Comparison of ENCODE assay signal across 8 cellular contexts in the genomic region with DNA sequence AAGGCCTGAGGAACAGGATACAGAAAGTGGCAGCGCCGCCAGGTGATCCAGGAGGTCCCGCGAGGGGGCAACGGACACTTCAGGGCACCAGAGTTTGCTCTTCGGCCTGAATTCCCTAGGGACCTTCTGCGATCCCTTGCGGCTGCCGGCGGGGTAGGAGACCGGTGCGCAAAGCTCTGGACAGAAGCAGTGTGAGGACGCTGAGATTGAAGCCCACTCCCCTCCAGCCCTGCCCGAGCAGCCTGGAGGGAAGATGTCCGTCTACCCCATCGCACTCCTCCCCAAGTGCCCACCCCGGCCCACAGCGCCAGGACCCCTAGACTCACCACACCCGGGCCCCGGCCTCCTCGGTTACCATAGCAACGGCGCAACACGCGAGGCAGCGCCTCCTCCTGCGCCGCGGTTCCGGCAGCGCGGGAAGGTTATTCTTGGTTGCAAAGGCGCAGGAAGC. TPM values are rescaled to one million over a fixed set of nuclear protein-coding genes. Genes with fewer than 3 reads are reported as not detected.
DNase-seq lines count a peak whose midpoint lies in the region; ATAC-seq, FAIRE-seq and TF ChIP-seq lines count a peak whose summit lies in the region.

A gene with protein sequence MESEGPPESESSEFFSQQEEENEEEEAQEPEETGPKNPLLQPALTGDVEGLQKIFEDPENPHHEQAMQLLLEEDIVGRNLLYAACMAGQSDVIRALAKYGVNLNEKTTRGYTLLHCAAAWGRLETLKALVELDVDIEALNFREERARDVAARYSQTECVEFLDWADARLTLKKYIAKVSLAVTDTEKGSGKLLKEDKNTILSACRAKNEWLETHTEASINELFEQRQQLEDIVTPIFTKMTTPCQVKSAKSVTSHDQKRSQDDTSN (minus strand): TSS at position 361 of the 451 bp plus-strand sequence. CDS start 10,433 bp downstream, outside the sequence.

- H3K4me1 ChIP-seq in H1 (replicated peaks in 1 of 4; ENCODE audit: control insufficient read depth in 3 of 4, insufficient read depth in 4 of 4, low read length in 3 of 4): peaks cover 0 to 4% (median under 1%) of the 10 kb centered on the region in 4 experiments; a peak in 2 of 7 replicates
- no peaks in the 10 kb centered on the region for H3K4me1 ChIP-seq in lung (ENCODE audit: control insufficient read depth in 2 of 2, insufficient read depth in 2 of 2, low read length in 2 of 2)
- peaks cover 0 to 5% (median 4%) of the 10 kb centered on the region in 4 donors for H3K4me1 ChIP-seq in tibial artery

- no peaks in the 10 kb centered on the region for H3K79me2 ChIP-seq in H1 (ENCODE audit: control insufficient read depth in 1 of 2, insufficient read depth in 2 of 2, low read length in 2 of 2)

- peaks cover 2% of the 10 kb centered on the region; the same call in 1 of the 2 replicates for H3K23me2 ChIP-seq in H1 (ENCODE audit: low read depth, low read length)

- H2BK120ac ChIP-seq in H1 (replicated peaks; ENCODE audit: low read depth, low read length): no peak within 1 kb of the TSS

- no peak for TF ChIP-seq EP300 in H1 (IDR thresholded peaks at IDR 0.05; ENCODE audit: borderline replicate concordance in 1 of 2, low read depth in 2 of 2, low read length in 2 of 2)

- no peaks in the 10 kb centered on the region for H3K9me3 ChIP-seq in H1 (ENCODE audit: insufficient read depth in 2 of 2, low read depth in 1 of 2, low read length in 1 of 2)
- H3K9me3 ChIP-seq in lung (ENCODE audit: control insufficient read depth in 2 of 2, insufficient read depth in 1 of 2, low read length in 1 of 2): no peaks in the 10 kb centered on the region
- H3K9me3 ChIP-seq in tibial artery: no peaks in the 10 kb centered on the region

- H4K91ac ChIP-seq in H1 (replicated peaks; ENCODE audit: insufficient read length, low read length): no peak within 1 kb of the TSS

- peak; percentile 41 to 51 for TF ChIP-seq RAD21 in H1 (IDR thresholded peaks at IDR 0.05 in 1 of 2, conservative IDR thresholded peaks at IDR 0.05 in 1 of 2; ENCODE audit: low read depth in 2 of 2, low read length in 2 of 2)

- H3K14ac ChIP-seq in H1 (ENCODE audit: insufficient read length): no peak within 1 kb of the TSS

- H2AFZ ChIP-seq in H1 (ENCODE audit: low read length): peak within 1 kb of the TSS; percentile 95

- no peak within 1 kb of the TSS for H2BK20ac ChIP-seq in H1 (ENCODE audit: low read length)

- H3K4me2 ChIP-seq in H1 (ENCODE audit: insufficient read depth in 1 of 2, low read depth in 2 of 2, low read length in 2 of 2): peak within 1 kb of the TSS; percentile 64 to 78

- no peak for TF ChIP-seq CTCF in RWPE1 (conservative IDR thresholded peaks at IDR 0.05; ENCODE audit: low read depth)
- peak in 2 of 3 experiments; percentile 25 to 29; a peak in 3 of 4 replicates for TF ChIP-seq CTCF in H1 (IDR thresholded peaks at IDR 0.05; ENCODE audit: control extremely low read depth in 1 of 3, insufficient read depth in 1 of 3, low read depth in 1 of 3, low read length in 3 of 3)
- no peak for TF ChIP-seq CTCF in lung (IDR thresholded peaks at IDR 0.05; ENCODE audit: control extremely low read depth, extremely low read depth)
- no peak for TF ChIP-seq CTCF in tibial artery (IDR thresholded peaks at IDR 0.05)

- H3K4ac ChIP-seq in H1 (replicated peaks; ENCODE audit: insufficient read length, low read depth, low read length): no peak within 1 kb of the TSS

- H3K23ac ChIP-seq in H1 (ENCODE audit: insufficient read length): no peak within 1 kb of the TSS

- intact Hi-C loops in tibial artery (cut with DNase I; ENCODE audit: low total_unique reads): no loop called here

- no peak within 1 kb of the TSS for H2AK5ac ChIP-seq in H1 (ENCODE audit: low read depth, low read length)

- peak within 1 kb of the TSS; percentile 58 for H4K8ac ChIP-seq in H1 (ENCODE audit: extremely low read depth, insufficient read depth, low read length)

- H2BK12ac ChIP-seq in H1 (ENCODE audit: low read depth, low read length): no peak within 1 kb of the TSS

- POLR2A ChIA-PET in RWPE1 (lab: Yijun Ruan, JAX; ENCODE audit: low non-redundant PET) (no interaction called here), H1 (lab: Charles Lee; ENCODE audit: partially characterized antibody) (interaction anchor here (1.3 kb wide), 1 partner anchor 155 kb away, joined by 4 read pairs; a partner anchor contains a TSS)

- H3K27me3 ChIP-seq in H1 (replicated peaks in 1 of 4; ENCODE audit: control insufficient read depth in 3 of 4, extremely low read depth in 1 of 4, insufficient read depth in 3 of 4, low read length in 3 of 4): no peaks in the 10 kb centered on the region
- H3K27me3 ChIP-seq in lung (ENCODE audit: control insufficient read depth, insufficient read depth): no peaks in the 10 kb centered on the region
- peaks cover 0 to 13% of the 10 kb centered on the region in 2 donors for H3K27me3 ChIP-seq in tibial artery

- CTCF ChIA-PET in RWPE1 (lab: Yijun Ruan, JAX): no interaction called here
- CTCF ChIA-PET in H1 (lab: Charles Lee; ENCODE audit: partially characterized antibody): interaction anchor here (1.2 kb wide), 1 partner anchor 238 kb away, joined by 3 read pairs; no protein-coding TSS in a partner anchor

- peak; percentile 56 for ATAC-seq in GM18868 (IDR thresholded peaks at IDR 0.05; ENCODE audit: unreplicated experiment)
- peak; percentile 56 for ATAC-seq in lung (ENCODE audit: insufficient read depth, low FRiP score)
- no peak for ATAC-seq in HG02884 (IDR thresholded peaks at IDR 0.05; ENCODE audit: unreplicated experiment)
- ATAC-seq in GM21786 (IDR thresholded peaks at IDR 0.05; ENCODE audit: unreplicated experiment): no peak

- H3K27ac ChIP-seq in RWPE1 (no peak within 1 kb of the TSS), H1 (ENCODE audit: low read depth, low read length) (peak within 1 kb of the TSS; percentile 51; the same call in 1 of the 2 replicates), lung (ENCODE audit: low read depth in 1 of 2, low read length in 1 of 2) (no peak within 1 kb of the TSS), tibial artery (no peak within 1 kb of the TSS)

- no peak for FAIRE-seq in H1 (lab: Jason Lieb, UNC)

- peak; percentile 25 for DNase-seq in RWPE1 (ENCODE audit: low spot score)
- peak; percentile 43 to 92 for DNase-seq in H1 (ENCODE audit: low read depth in 1 of 2, low spot score in 2 of 2)
- peak; percentile 55 for DNase-seq in lung (ENCODE audit: low spot score)
- DNase-seq in tibial artery: no peak
- no peak for DNase-seq in UCSD-AML1 (lab: John Stamatoyannopoulos, UW; ENCODE audit: unreplicated experiment)

- no peaks in the 10 kb centered on the region for H4K20me1 ChIP-seq in H1 (replicated peaks in 1 of 2; ENCODE audit: control insufficient read depth in 1 of 2, insufficient read depth in 2 of 2, low read length in 2 of 2)

- no peak within 1 kb of the TSS for H3K18ac ChIP-seq in H1 (ENCODE audit: extremely low read depth, low read length)

- no peak within 1 kb of the TSS for H2BK5ac ChIP-seq in H1 (ENCODE audit: low read depth, low read length)

- TF ChIP-seq POLR2A in H1 (IDR thresholded peaks at IDR 0.05; ENCODE audit: control extremely low read depth in 1 of 2, low read depth in 2 of 2, low read length in 2 of 2): peak; percentile 42 to 88

- H3K56ac ChIP-seq in H1 (replicated peaks; ENCODE audit: insufficient read length, low read depth, low read length): no peak within 1 kb of the TSS

- peak within 1 kb of the TSS; percentile 55 to 63 (median 61) for H3K4me3 ChIP-seq in H1 (ENCODE audit: extremely low read depth in 1 of 4, insufficient read depth in 2 of 4, low read depth in 3 of 4, low read length in 4 of 4)
- H3K4me3 ChIP-seq in lung: no peak within 1 kb of the TSS
- H3K4me3 ChIP-seq in tibial artery: peak within 1 kb of the TSS; percentile 6 to 32

- no peak within 1 kb of the TSS for H2BK15ac ChIP-seq in H1 (ENCODE audit: low read length)

- peak within 1 kb of the TSS in 3 of 4 experiments; percentile 35 to 82 (median 70); a peak in 5 of 7 replicates for H3K9ac ChIP-seq in H1 (replicated peaks in 1 of 4; ENCODE audit: extremely low read depth in 1 of 4, low read depth in 3 of 4, low read length in 3 of 4)

- no peak within 1 kb of the TSS for H4K5ac ChIP-seq in H1 (ENCODE audit: insufficient read length, low read depth, low read length)

- H3K79me1 ChIP-seq in H1 (ENCODE audit: low read depth, low read length): no peaks in the 10 kb centered on the region

- H3K36me3 ChIP-seq in H1 (ENCODE audit: control insufficient read depth in 2 of 4, insufficient read depth in 4 of 4, low read length in 3 of 4): no peaks in the 10 kb centered on the region
- no peaks in the 10 kb centered on the region for H3K36me3 ChIP-seq in lung (ENCODE audit: control insufficient read depth in 2 of 2, insufficient read depth in 2 of 2, low read length in 2 of 2)
- H3K36me3 ChIP-seq in tibial artery: no peaks in the 10 kb centered on the region

- 8% methylated on average over 31 of the region's 33 CpGs; no CpG with 5 or more reads in 1 of the 2 experiments for WGBS in H1 (ENCODE audit: extremely low coverage in 1 of 2, insufficient coverage in 1 of 2, insufficient read length in 1 of 2, insufficient replicate concordance in 2 of 2, low coverage in 1 of 2, low lambda C conversion rate in 2 of 2, missing lambda C conversion rate in 1 of 2), 2 experiments
- WGBS in lung, 2 donors: 2 to 4% methylated on average over 33 of the region's 33 CpGs

TF ChIP-seq in H1, 55 proteins besides CTCF, POLR2A, EP300 and RAD21 (continues in another document):
- TF ChIP-seq YY1 (IDR thresholded peaks at IDR 0.05; ENCODE audit: low read depth, low read length) (0 out of 2 replicates have a peak, but pooled peaks have one; percentile 37), SP2 (IDR thresholded peaks at IDR 0.05; ENCODE audit: low read length) (no peak), CHD2 (IDR thresholded peaks at IDR 0.05; ENCODE audit: low read length) (no peak), KDM4A (IDR thresholded peaks at IDR 0.05; ENCODE audit: low read depth, low read length, severe bottlenecking) (peak; percentile 78), JUN (IDR thresholded peaks at IDR 0.05; ENCODE audit: low read depth, low read length) (no peak), TEAD4 (IDR thresholded peaks at IDR 0.05; ENCODE audit: low read depth, low read length) (0 out of 2 replicates have a peak, but pooled peaks have one; percentile 25), NRF1 (IDR thresholded peaks at IDR 0.05; ENCODE audit: low read depth, low read length) (no peak), RNF2 (IDR thresholded peaks at IDR 0.05; ENCODE audit: borderline replicate concordance, low read depth, low read length, missing control alignments, poor library complexity, severe bottlenecking) (no peak)

RNA-seq across cellular contexts. Expression of the gene that starts here (rescaled TPM):
- total RNA-seq in H1 (2021; fragmentation: NEBNext Ultra II Directional; extraction: Animal tissue kit (Norgen Biotek cat#: 25700)): 2.3 and 2.8 TPM in 2 replicates
- 0.33 and 0.41 TPM in 2 replicates for polyA plus RNA-seq in H1 (2011; rRNA removed)
- polyA plus RNA-seq in H1 (2011; cell fraction: cytosol; rRNA removed): 0.80 TPM
- 0.10 TPM for polyA plus RNA-seq in H1 (2011; cell fraction: nucleus; rRNA removed)
- polyA plus RNA-seq in H1 (2012, experiment 1 of 2): 1.0 to 2.7 TPM (median 1.7 TPM) in 4 replicates
- polyA plus RNA-seq in H1 (2012, experiment 2 of 2): 0.68 TPM
- 1.7 TPM for polyA plus RNA-seq in H1 (2013, experiment 1 of 2)
- polyA plus RNA-seq in H1 (2013, experiment 2 of 2): 1.6 TPM
- 0.60 and 1.0 TPM in 2 replicates for polyA minus RNA-seq in H1 (2011; rRNA and poly(A)+ RNA removed)
- not detected for polyA minus RNA-seq in H1 (2011; cell fraction: cytosol; rRNA and poly(A)+ RNA removed)
- polyA minus RNA-seq in H1 (2011; cell fraction: nucleus; rRNA and poly(A)+ RNA removed): 1.4 TPM
- total RNA-seq in lung: 10 to 100 TPM in 1 of 2 donors, 1 to 10 TPM in 1; 7.6 to 10.5 TPM
- polyA plus RNA-seq in lung: 1 to 10 TPM; 2.3 to 3.8 TPM

Comparison
In these comparisons a context has a peak if more than half of its experiments do, and no peak if none do; other contexts are left out.
1. ATAC-seq: peak in GM18868 (single experiment) and lung (single experiment); none in HG02884 (single experiment) and GM21786 (single experiment).
2. DNase-seq: peak in RWPE1 (single experiment), H1 (2 of 2) and lung (single experiment); none in tibial artery (0 of 2) and UCSD-AML1 (single experiment).
3. CTCF ChIP-seq: peak in H1 (2 of 3); none in RWPE1 (single experiment), lung (single experiment) and tibial artery (0 of 2).